In genomic region chr14:84108746-84109457, GRCh38 we compare ENCODE assay signal across 15 cellular contexts.
"Had no signal": no experiment of that assay in that cellular context is flagged by ENCODE, and none has a peak within 500 bp of the region (broad histone marks: within the 10 kb centered on the region; RNA-seq: fewer than 3 reads in every experiment).

No MANE protein-coding gene starts in this region.

- H3K27ac ChIP-seq: colonic mucosa, tibial nerve, vagina had no signal

- H3K27me3 ChIP-seq: colonic mucosa, tibial nerve, vagina had no signal

- H3K36me3 ChIP-seq: colonic mucosa, tibial nerve, vagina had no signal

- H3K9me3 ChIP-seq: colonic mucosa, tibial nerve, vagina had no signal

- FAIRE-seq: endometrium had no signal

- DNase-seq: activated CD4-positive, alpha-beta T cell treated with anti-CD3 and anti-CD28 coated beads, Interleukin-2, amount 50 U/mL, for 48 hours; activated CD4-positive, CD25-positive, alpha-beta regulatory T cell treated with anti-CD3 and anti-CD28 coated beads, Interleukin-2, amount 50 U/mL, for 72 hours; activated naive CD4-positive, alpha-beta T cell treated with anti-CD3 and anti-CD28 coated beads, Interleukin-2, amount 50 U/mL, for 16 hours; activated T-cell treated with anti-CD3 and anti-CD28 coated beads, Interleukin-2, amount 50 U/mL, for 24 hours; amniotic stem cell; caudate nucleus; colonic mucosa; islet precursor cell; stimulated activated CD4-positive, alpha-beta T cell treated with anti-CD3 and anti-CD28 coated beads, Interleukin-12 subunit alpha, Interleukin-12 subunit beta, amount 100 ng/mL, for 4 hours; substantia nigra; T1000 had no signal

- H3K4me3 ChIP-seq: colonic mucosa, tibial nerve, vagina had no signal

- H3K4me1 ChIP-seq: colonic mucosa, tibial nerve, vagina had no signal

- ATAC-seq: stimulated activated memory B cell treated with anti-CD40 and anti-IgM and Interleukin-4, amounts not matched to agents 10 μg/mL and 1 μg/mL and 100 μg/mL, for 72 hours had no signal
